In the genomic region with DNA sequence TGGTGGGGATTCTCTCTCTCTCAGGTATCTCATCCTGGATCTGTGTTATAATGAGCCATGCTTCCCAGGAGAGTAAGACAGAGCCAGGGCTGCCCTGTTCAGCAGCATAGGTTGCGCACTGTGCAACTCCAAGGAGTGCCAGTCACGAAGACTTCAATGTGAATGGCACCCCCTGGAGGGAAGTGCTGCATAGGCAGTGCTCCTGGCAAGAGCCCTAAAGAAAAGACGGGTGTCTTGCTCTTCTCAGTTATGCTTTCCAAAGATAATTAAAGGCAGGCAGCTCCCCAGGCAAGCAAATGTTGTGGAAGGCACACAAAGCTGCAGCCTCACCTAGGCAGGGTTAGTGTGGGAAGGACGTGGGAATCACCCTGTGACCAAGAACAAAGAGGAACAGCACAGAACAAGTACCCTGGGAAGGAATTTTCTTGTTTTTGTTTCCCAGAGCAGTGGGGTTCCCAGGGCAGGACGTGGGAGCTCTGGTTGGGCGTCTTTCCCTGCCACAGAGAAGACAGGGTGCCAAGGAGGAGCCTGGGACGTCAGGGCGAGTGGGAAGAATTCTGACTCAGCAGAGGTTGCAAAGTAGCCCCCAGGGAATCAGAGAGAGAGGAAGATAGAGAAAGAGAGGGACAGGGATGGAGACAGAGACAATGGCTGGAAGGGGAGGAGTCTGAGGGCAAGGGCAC, we compare ENCODE assay signal across 8 cellular contexts.
DNase-seq lines count a peak whose midpoint lies in the region; ATAC-seq, FAIRE-seq and TF ChIP-seq lines count a peak whose summit lies in the region.

No MANE protein-coding gene starts in this region.

- intact Hi-C loops in kidney (cut with DNase I) = no loop called here

- H3K27ac ChIP-seq in kidney (ENCODE audit: low read depth in 2 of 2, low read length in 2 of 2) = no peak overlapping the region

- no peak for ATAC-seq in GM19328 (IDR thresholded peaks at IDR 0.05; ENCODE audit: unreplicated experiment)

- peak overlapping the region; percentile 79 for H3K4me3 Mint-ChIP-seq in activated naive CD8-positive, alpha-beta T cell treated with anti-CD3 and anti-CD28 coated beads for 36 hours
- H3K4me3 Mint-ChIP-seq in nephron = no peak overlapping the region

- peak; percentile 41; the same call in 1 of the 2 replicates for TF ChIP-seq CTCF in LNCAP (IDR thresholded peaks at IDR 0.05)
- TF ChIP-seq CTCF in nephron (IDR thresholded peaks at IDR 0.05; ENCODE audit: unreplicated experiment in 3 of 3) = no peak
- TF ChIP-seq CTCF in kidney (IDR thresholded peaks at IDR 0.05; ENCODE audit: borderline replicate concordance, extremely low read depth, insufficient read depth) = no peak

- H3K9ac ChIP-seq in kidney (ENCODE audit: low read length in 2 of 2) = no peak overlapping the region

- H3K4me1 ChIP-seq in kidney (ENCODE audit: control insufficient read depth in 1 of 2, insufficient read depth in 1 of 2, low read depth in 1 of 2, low read length in 2 of 2) = peaks cover 0 to 8% of the 10 kb centered on the region in 2 donors

- no peaks in the 10 kb centered on the region for H3K27me3 Mint-ChIP-seq in activated naive CD8-positive, alpha-beta T cell treated with anti-CD3 and anti-CD28 coated beads for 36 hours
- peaks cover 30% of the 10 kb centered on the region for H3K27me3 Mint-ChIP-seq in nephron (ENCODE audit: low read depth)

- DNase-seq in GM04504 (ENCODE audit: low read depth) = peak; percentile 55
- peak; percentile 45 for DNase-seq in activated naive CD8-positive, alpha-beta T cell treated with anti-CD3 and anti-CD28 coated beads for 36 hours
- DNase-seq in NCI-H2107 (lab: John Stamatoyannopoulos, UW) = no peak
- no peak for DNase-seq in NCI-H2029 (lab: John Stamatoyannopoulos, UW)
- DNase-seq in kidney = no peak

- peaks cover 71% of the 10 kb centered on the region for H3K4me1 Mint-ChIP-seq in activated naive CD8-positive, alpha-beta T cell treated with anti-CD3 and anti-CD28 coated beads for 36 hours
- peaks cover 61% of the 10 kb centered on the region for H3K4me1 Mint-ChIP-seq in nephron

- FAIRE-seq in kidney (lab: Jason Lieb, UNC) = no peak

- no peaks in the 10 kb centered on the region for H3K9me3 ChIP-seq in kidney (ENCODE audit: control insufficient read depth in 1 of 2, low read length in 2 of 2)

- H3K36me3 ChIP-seq in kidney (ENCODE audit: control insufficient read depth in 1 of 2, insufficient read depth in 2 of 2, low read length in 2 of 2) = no peaks in the 10 kb centered on the region

- peaks cover 2% of the 10 kb centered on the region for H3K9me3 Mint-ChIP-seq in activated naive CD8-positive, alpha-beta T cell treated with anti-CD3 and anti-CD28 coated beads for 36 hours
- no peaks in the 10 kb centered on the region for H3K9me3 Mint-ChIP-seq in nephron

- H3K36me3 Mint-ChIP-seq in activated naive CD8-positive, alpha-beta T cell treated with anti-CD3 and anti-CD28 coated beads for 36 hours = peaks cover 2% of the 10 kb centered on the region
- H3K36me3 Mint-ChIP-seq in nephron (ENCODE audit: low read depth) = no peaks in the 10 kb centered on the region

- H3K27ac Mint-ChIP-seq in activated naive CD8-positive, alpha-beta T cell treated with anti-CD3 and anti-CD28 coated beads for 36 hours = peak overlapping the region; percentile 93
- H3K27ac Mint-ChIP-seq in nephron = peak overlapping the region in 2 of 3 experiments; percentile 22 to 80

- H3K4me3 ChIP-seq in kidney (ENCODE audit: low read length in 2 of 2) = no peak overlapping the region

Comparison
In these comparisons a context has a peak if more than half of its experiments do, and no peak if none do; other contexts are left out.
1. DNase-seq: peak in GM04504 (single experiment) and activated naive CD8-positive, alpha-beta T cell treated with anti-CD3 and anti-CD28 coated beads for 36 hours (single experiment); none in NCI-H2107 (single experiment), NCI-H2029 (single experiment) and kidney (single experiment).